Comparison of ENCODE assay signal across 8 cellular contexts in genomic region chr14:54566410-54567223, GRCh38. TPM values are rescaled to one million over a fixed set of nuclear protein-coding genes. Genes with fewer than 3 reads are reported as not detected.
DNase-seq lines count a peak whose midpoint lies in the region; ATAC-seq and TF ChIP-seq lines count a peak whose summit lies in the region.

A gene with protein sequence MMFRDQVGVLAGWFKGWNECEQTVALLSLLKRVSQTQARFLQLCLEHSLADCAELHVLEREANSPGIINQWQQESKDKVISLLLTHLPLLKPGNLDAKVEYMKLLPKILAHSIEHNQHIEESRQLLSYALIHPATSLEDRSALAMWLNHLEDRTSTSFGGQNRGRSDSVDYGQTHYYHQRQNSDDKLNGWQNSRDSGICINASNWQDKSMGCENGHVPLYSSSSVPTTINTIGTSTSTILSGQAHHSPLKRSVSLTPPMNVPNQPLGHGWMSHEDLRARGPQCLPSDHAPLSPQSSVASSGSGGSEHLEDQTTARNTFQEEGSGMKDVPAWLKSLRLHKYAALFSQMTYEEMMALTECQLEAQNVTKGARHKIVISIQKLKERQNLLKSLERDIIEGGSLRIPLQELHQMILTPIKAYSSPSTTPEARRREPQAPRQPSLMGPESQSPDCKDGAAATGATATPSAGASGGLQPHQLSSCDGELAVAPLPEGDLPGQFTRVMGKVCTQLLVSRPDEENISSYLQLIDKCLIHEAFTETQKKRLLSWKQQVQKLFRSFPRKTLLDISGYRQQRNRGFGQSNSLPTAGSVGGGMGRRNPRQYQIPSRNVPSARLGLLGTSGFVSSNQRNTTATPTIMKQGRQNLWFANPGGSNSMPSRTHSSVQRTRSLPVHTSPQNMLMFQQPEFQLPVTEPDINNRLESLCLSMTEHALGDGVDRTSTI (plus strand): TSS chr14:54567128. CDS start chr14:54567917, 789 bp downstream.

- no peaks in the 10 kb centered on the region for H3K36me3 Mint-ChIP-seq in activated naive CD8-positive, alpha-beta T cell

- H3K4me1 ChIP-seq in upper lobe of right lung = peaks cover 26% of the 10 kb centered on the region

- peak within 1 kb of the TSS; percentile 72 for H3K4me3 ChIP-seq in upper lobe of right lung

- H3K27me3 Mint-ChIP-seq in activated naive CD8-positive, alpha-beta T cell = peaks cover 11% of the 10 kb centered on the region

- no peaks in the 10 kb centered on the region for H3K27me3 ChIP-seq in upper lobe of right lung

- no peaks in the 10 kb centered on the region for H3K36me3 ChIP-seq in upper lobe of right lung

- ATAC-seq in GM21447 (IDR thresholded peaks at IDR 0.05; ENCODE audit: unreplicated experiment) = peak; percentile 31
- ATAC-seq in upper lobe of right lung = peak; percentile 48

- H3K9me3 Mint-ChIP-seq in activated naive CD8-positive, alpha-beta T cell (ENCODE audit: low read depth) = no peaks in the 10 kb centered on the region

- DNase-seq in DMS53 treated with DMSO at 0.1 percent for 48 hours (lab: John Stamatoyannopoulos, UW; ENCODE audit: unreplicated experiment) = peak; percentile 48
- peak; percentile 85 for DNase-seq in HuH-7.5 (ENCODE audit: low spot score)
- DNase-seq in SK-N-DZ (ENCODE audit: low spot score) = peak; percentile 64
- peak; percentile 77 for DNase-seq in globus pallidus (ENCODE audit: low spot score)
- peak; percentile 55 for DNase-seq in non-pigmented ciliary epithelial cell (ENCODE audit: low read depth)
- peak; percentile 86 for DNase-seq in upper lobe of right lung

- no peaks in the 10 kb centered on the region for H3K9me3 ChIP-seq in upper lobe of right lung

- H3K27ac ChIP-seq in upper lobe of right lung = peak within 1 kb of the TSS; percentile 94

- peak within 1 kb of the TSS; percentile 86 for H3K27ac Mint-ChIP-seq in activated naive CD8-positive, alpha-beta T cell

- intact Hi-C loops in upper lobe of right lung (cut with DNase I) = loop anchor here (5.0 kb wide), 1 partner anchor 206 kb away; no protein-coding TSS in a partner anchor

- H3K4me3 Mint-ChIP-seq in activated naive CD8-positive, alpha-beta T cell = peak within 1 kb of the TSS; percentile 96

- peak; percentile 34 for TF ChIP-seq CTCF in upper lobe of right lung (IDR thresholded peaks at IDR 0.05)

- peaks cover 20% of the 10 kb centered on the region for H3K4me1 Mint-ChIP-seq in activated naive CD8-positive, alpha-beta T cell (ENCODE audit: low read depth)

RNA-seq across cellular contexts. Expression of the gene that starts here (rescaled TPM):
- polyA plus RNA-seq in SK-N-DZ (2014; cell fraction: cytosol; rRNA removed) = 0.02 TPM in 1 of 2 replicates, not detected in the other
- polyA plus RNA-seq in SK-N-DZ (2014; cell fraction: nucleus; rRNA removed) = not detected in 2 replicates
- 39.1 TPM for total RNA-seq in upper lobe of right lung

Comparison
In these comparisons a context has a peak if more than half of its experiments do, and no peak if none do; other contexts are left out.
1. Peak in every context shown above with its lines: DNase-seq, ATAC-seq, H3K4me3 ChIP-seq and H3K27ac ChIP-seq.